In the genomic region with DNA sequence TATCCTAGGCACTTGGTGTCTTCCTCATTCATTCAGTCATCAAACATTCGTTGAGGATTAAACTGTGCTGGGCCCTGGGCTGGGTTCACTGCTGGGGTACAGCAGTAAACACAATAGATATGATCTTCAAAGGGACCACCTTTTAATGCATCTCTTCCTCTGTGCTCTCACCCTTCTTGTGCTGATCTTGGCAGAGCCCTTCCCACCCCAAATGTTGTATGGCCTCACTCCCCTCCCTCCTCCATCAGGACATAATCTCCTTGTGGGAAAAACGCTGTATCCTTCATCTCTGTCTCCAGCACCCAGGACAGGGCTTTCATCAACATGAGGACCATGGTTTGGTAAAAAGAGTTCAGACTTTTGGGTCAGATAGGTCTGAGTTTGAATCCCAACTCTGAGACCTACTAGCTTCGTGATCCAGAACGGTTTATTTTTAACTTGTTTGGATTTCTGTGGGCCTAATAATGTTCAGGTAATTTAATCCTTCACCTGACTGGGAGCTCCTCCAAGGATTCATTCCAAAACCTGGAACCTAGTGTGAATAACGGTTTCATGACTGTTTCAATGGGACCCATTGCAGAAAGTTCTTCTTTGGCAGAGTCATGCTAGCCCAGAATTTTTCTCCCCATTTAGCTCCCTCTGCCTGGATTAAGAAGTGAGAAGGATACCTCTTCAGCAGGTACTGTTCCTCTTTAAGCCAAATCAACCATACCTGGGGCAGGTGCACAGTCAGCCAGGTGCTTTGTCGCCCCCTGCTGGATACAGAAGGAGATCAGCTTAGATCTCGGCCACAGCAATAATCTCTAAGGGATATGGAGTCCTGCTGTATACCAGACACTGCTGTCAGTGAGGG, we compare ENCODE assay signal across 9 cellular contexts. TPM values are rescaled to one million over a fixed set of nuclear protein-coding genes. Genes with fewer than 3 reads are reported as not detected.
A peak's percentile ranks its signal among the peaks of the same experiment; 100 is the strongest.
DNase-seq lines count a peak whose midpoint lies in the region; ATAC-seq and TF ChIP-seq lines count a peak whose summit lies in the region.
"Had no signal": no experiment of that assay in that cellular context is flagged by ENCODE, and none has a peak within 500 bp of the region (broad histone marks: within the 10 kb centered on the region; RNA-seq: fewer than 3 reads in every experiment).

No MANE protein-coding gene starts in this region.

- peaks cover 26% of the 10 kb centered on the region for H3K27me3 Mint-ChIP-seq in activated T-cell treated with anti-CD3 and anti-CD28 coated beads, Interleukin-2, amount 50 U/mL, for 4 hours (ENCODE audit: low read depth)

- TF ChIP-seq CTCF in foreskin fibroblast (IDR thresholded peaks at IDR 0.05; ENCODE audit: low read depth, low read length), result peak; percentile 33

- no peaks in the 10 kb centered on the region for H3K9me3 Mint-ChIP-seq in activated T-cell treated with anti-CD3 and anti-CD28 coated beads, Interleukin-2, amount 50 U/mL, for 4 hours
- H3K9me3 Mint-ChIP-seq: T-helper 1 cell treated with Interleukin-12 subunit alpha and Interleukin-12 subunit beta and Interleukin-4 antibody, amounts not matched to agents 30 μg/mL and 1 μg/mL, for 36 hours had no signal

- H3K4me3 Mint-ChIP-seq in activated T-cell treated with anti-CD3 and anti-CD28 coated beads, Interleukin-2, amount 50 U/mL, for 4 hours, result no peak overlapping the region
- H3K4me3 Mint-ChIP-seq: T-helper 1 cell treated with Interleukin-12 subunit alpha and Interleukin-12 subunit beta and Interleukin-4 antibody, amounts not matched to agents 30 μg/mL and 1 μg/mL, for 36 hours had no signal

- peak; percentile 59 for DNase-seq in DMS53 (lab: John Stamatoyannopoulos, UW)
- peak; percentile 60 for DNase-seq in NCI-H69 (lab: John Stamatoyannopoulos, UW)
- peak; percentile 72 for DNase-seq in activated T-cell treated with anti-CD3 and anti-CD28 coated beads, Interleukin-2, amount 50 U/mL, for 4 hours
- no peak for DNase-seq in foreskin fibroblast
- DNase-seq in stimulated activated CD4-positive, alpha-beta T cell treated with anti-CD3 and anti-CD28 coated beads, Interleukin-2, amount 100 ng/mL, for 48 hours, result peak; percentile 63 to 68
- no peak for DNase-seq in DMS114 treated with DMSO at 0.1 percent for 48 hours (lab: John Stamatoyannopoulos, UW; ENCODE audit: unreplicated experiment)
- no peak for DNase-seq in MV-4-11 (lab: John Stamatoyannopoulos, UW)

- H3K4me3 ChIP-seq in foreskin fibroblast (ENCODE audit: low read depth in 1 of 2, low read length in 2 of 2), result no peak overlapping the region

- H3K4me1 Mint-ChIP-seq in activated T-cell treated with anti-CD3 and anti-CD28 coated beads, Interleukin-2, amount 50 U/mL, for 4 hours (ENCODE audit: low read depth), result peaks cover 7% of the 10 kb centered on the region

- ATAC-seq in GM21529 (IDR thresholded peaks at IDR 0.05; ENCODE audit: unreplicated experiment), result peak; percentile 59
- ATAC-seq in activated T-cell treated with anti-CD3 and anti-CD28 coated beads, Interleukin-2, amount 50 U/mL, for 4 hours, result peak; percentile 58 to 64

- no peaks in the 10 kb centered on the region for H3K36me3 Mint-ChIP-seq in activated T-cell treated with anti-CD3 and anti-CD28 coated beads, Interleukin-2, amount 50 U/mL, for 4 hours (ENCODE audit: insufficient read depth)

RNA-seq across cellular contexts. Expression of a gene that starts 5.2 kb away (rescaled TPM):
- total RNA-seq in activated T-cell treated with anti-CD3 and anti-CD28 coated beads, Interleukin-2, amount 50 U/mL, for 4 hours, result under 1 TPM; 0.08 to 0.24 (median 0.10) TPM

Comparison
In these comparisons a context has a peak if more than half of its experiments do, and no peak if none do; other contexts are left out.
1. DNase-seq: peak in DMS53 (single experiment), NCI-H69 (single experiment), activated T-cell treated with anti-CD3 and anti-CD28 coated beads, Interleukin-2, amount 50 U/mL, for 4 hours (single experiment) and stimulated activated CD4-positive, alpha-beta T cell treated with anti-CD3 and anti-CD28 coated beads, Interleukin-2, amount 100 ng/mL, for 48 hours (2 of 2); none in foreskin fibroblast (0 of 2), DMS114 treated with DMSO at 0.1 percent for 48 hours (single experiment) and MV-4-11 (single experiment).